8 cellular contexts compared by ENCODE assay signal in the genomic region with DNA sequence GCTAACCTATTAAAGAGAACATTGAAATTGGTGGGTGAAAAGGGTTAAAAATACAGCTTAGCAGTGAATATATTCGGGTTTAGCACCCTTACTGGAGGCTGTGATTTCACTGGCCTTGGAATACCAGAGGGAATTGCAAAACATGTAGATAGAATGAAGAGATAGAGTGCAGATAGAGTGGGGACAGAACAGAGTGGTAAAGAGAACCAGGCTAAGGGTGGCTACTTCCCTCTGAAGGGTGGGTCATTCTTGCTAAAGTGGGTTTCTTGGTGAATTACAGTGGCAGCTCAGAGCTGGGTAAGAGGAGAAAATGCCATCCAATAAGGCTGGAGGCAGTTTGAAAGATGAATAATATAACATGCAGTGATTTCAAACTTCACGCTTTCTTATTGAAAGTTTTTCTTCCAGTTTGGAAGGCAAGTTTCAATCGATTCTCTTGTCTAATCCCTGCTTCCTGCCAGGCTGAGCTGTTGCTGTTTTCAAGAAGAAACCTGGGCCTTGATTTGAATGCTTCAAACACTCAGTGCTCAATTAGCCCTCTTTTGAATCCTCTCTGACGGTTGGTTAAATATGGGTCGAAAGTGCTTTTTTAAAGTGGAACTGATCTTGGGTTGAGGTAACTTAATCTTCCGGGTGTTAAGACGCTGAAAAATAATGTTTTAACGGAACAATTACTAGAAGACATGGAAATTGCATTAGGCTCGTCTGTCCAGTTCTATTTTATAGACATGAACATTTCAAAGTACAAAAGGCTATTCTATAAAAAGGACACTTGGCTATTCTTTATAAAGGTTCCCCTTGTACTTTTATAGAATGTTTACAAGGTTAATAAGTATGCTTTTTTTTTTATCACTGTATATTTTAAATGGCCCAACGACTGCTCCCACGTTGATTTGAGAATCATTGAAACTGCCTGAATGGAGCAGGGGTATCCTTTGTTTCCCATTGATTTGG.
DNase-seq lines count a peak whose midpoint lies in the region; ATAC-seq and TF ChIP-seq lines count a peak whose summit lies in the region.

No MANE protein-coding gene starts in this region.

- H3K27me3 Mint-ChIP-seq in HFFc6 (ENCODE audit: insufficient read depth): peaks cover 1% of the 10 kb centered on the region; the same call in 1 of the 2 replicates

- H3K9me3 Mint-ChIP-seq in HFFc6: no peaks in the 10 kb centered on the region

- no TSS peak for BruUV-seq in Panc1 (replicated peaks; lab: Mats Ljungman, UMichigan)

- POLR2A ChIA-PET in Panc1 (lab: Charles Lee): interaction anchor here (0.5 to 2.0 kb wide), 5 partner anchors 12 to 73 kb away, joined by 3 to 9 read pairs (median 5); no protein-coding TSS in a partner anchor

- no peaks in the 10 kb centered on the region for H3K36me3 Mint-ChIP-seq in HFFc6 (ENCODE audit: low read depth)

- peak overlapping the region; percentile 98 for H3K27ac ChIP-seq in Panc1 (ENCODE audit: low read length)
- H3K27ac ChIP-seq in fibroblast of lung (ENCODE audit: insufficient read depth, low read length): peak overlapping the region; percentile 50

- H3K9ac ChIP-seq in fibroblast of lung (ENCODE audit: insufficient read depth, low read length): no peak overlapping the region

- peak; percentile 27 for ATAC-seq in Panc1
- ATAC-seq in sciatic nerve: peak; percentile 64

- H4K20me1 ChIP-seq in fibroblast of lung (ENCODE audit: control insufficient read depth, extremely low read depth, insufficient read depth, low read length): no peaks in the 10 kb centered on the region

- TF ChIP-seq CTCF in GM06990 (IDR thresholded peaks at IDR 0.05; ENCODE audit: insufficient read depth, low read length, poor library complexity, severe bottlenecking): no peak
- no peak for TF ChIP-seq CTCF in HFFc6 (IDR thresholded peaks at IDR 0.05)
- no peak for TF ChIP-seq CTCF in Panc1 (IDR thresholded peaks at IDR 0.05)
- no peak for TF ChIP-seq CTCF in fibroblast of lung (conservative IDR thresholded peaks at IDR 0.05 in 1 of 2, IDR thresholded peaks at IDR 0.05 in 1 of 2; ENCODE audit: low read depth in 1 of 2, low read length in 2 of 2)

- no peaks in the 10 kb centered on the region for H3K79me2 ChIP-seq in fibroblast of lung (ENCODE audit: control insufficient read depth, insufficient read depth, low read length)

- CTCF ChIA-PET in Panc1 (lab: Charles Lee): no interaction called here

- H2AFZ ChIP-seq in fibroblast of lung (ENCODE audit: low read length): peak overlapping the region; percentile 49

- H3K27me3 ChIP-seq in GM06990 (replicated peaks; ENCODE audit: control insufficient read depth, insufficient read depth, low read length) (no peaks in the 10 kb centered on the region), Panc1 (ENCODE audit: control insufficient read depth, insufficient read depth, low read length) (no peaks in the 10 kb centered on the region), fibroblast of lung (ENCODE audit: control insufficient read depth, insufficient read depth, low read length) (no peaks in the 10 kb centered on the region)

- H3K9me3 ChIP-seq in Panc1 (ENCODE audit: control insufficient read depth, insufficient read depth, low read depth, low read length) (no peaks in the 10 kb centered on the region), fibroblast of lung (ENCODE audit: control insufficient read depth, insufficient read depth, low read depth, low read length) (no peaks in the 10 kb centered on the region)

- H3K36me3 ChIP-seq in GM06990 (ENCODE audit: control insufficient read depth, insufficient read depth, low read length) (no peaks in the 10 kb centered on the region), Panc1 (ENCODE audit: control insufficient read depth, insufficient read depth, low read length) (no peaks in the 10 kb centered on the region), fibroblast of lung (ENCODE audit: control insufficient read depth, insufficient read depth, low read length) (no peaks in the 10 kb centered on the region)

- no peak overlapping the region for H3K4me3 ChIP-seq in GM06990 (replicated peaks; ENCODE audit: low read depth, low read length)
- H3K4me3 ChIP-seq in Panc1 (ENCODE audit: low read depth in 2 of 2, low read length in 2 of 2): peak overlapping the region in 1 of 2 experiments; percentile 21; a peak in 2 of 4 replicates
- no peak overlapping the region for H3K4me3 ChIP-seq in fibroblast of lung (replicated peaks in 1 of 4; ENCODE audit: control extremely low read depth in 1 of 4, insufficient read depth in 1 of 4, low read depth in 3 of 4, low read length in 4 of 4)

- intact Hi-C loops in Panc1 (cut with micrococcal nuclease; ENCODE audit: unreplicated experiment): loop anchor here (5.0 kb wide), 2 partner anchors 40 to 80 kb away; no protein-coding TSS in a partner anchor
- intact Hi-C loops in sciatic nerve (cut with DNase I): no loop called here

- H3K4me1 Mint-ChIP-seq in HFFc6 (ENCODE audit: low read depth): peaks cover 70% of the 10 kb centered on the region

- peak overlapping the region; percentile 94 for H3K27ac Mint-ChIP-seq in HFFc6

- in situ Hi-C loops in Panc1 (cut with HindIII; ENCODE audit: low pct_unique_long_range_greater_than_20kb, low sequenced_read_pairs): no loop called here

- peaks cover 81% of the 10 kb centered on the region for H3K4me1 ChIP-seq in Panc1 (ENCODE audit: control insufficient read depth, insufficient read depth, low read length)
- H3K4me1 ChIP-seq in fibroblast of lung (ENCODE audit: control insufficient read depth, extremely low read depth, insufficient read depth, low read length): peaks cover 12% of the 10 kb centered on the region

- H3K4me2 ChIP-seq in fibroblast of lung (ENCODE audit: extremely low read depth, insufficient read depth, low read length): no peak overlapping the region

- peak overlapping the region; percentile 78 for H3K4me3 Mint-ChIP-seq in HFFc6

- DNase-seq in GM06990 (ENCODE audit: extremely low read depth, insufficient read length): peak; percentile 47
- peak; percentile 29 for DNase-seq in HFFc6
- DNase-seq in Panc1 (ENCODE audit: low read depth, low spot score): no peak
- DNase-seq in fibroblast of lung (ENCODE audit: low read depth in 2 of 2): no peak
- no peak for DNase-seq in sciatic nerve (ENCODE audit: low spot score)
- no peak for DNase-seq in KG1 (lab: John Stamatoyannopoulos, UW)
- DNase-seq in iPS-NIHi11 (ENCODE audit: low spot score): no peak
- DNase-seq in stimulated activated CD8-positive, alpha-beta memory T cell treated with anti-CD3 and anti-CD28 coated beads, Interleukin-4, amount 100 ng/mL, for 48 hours: no peak

Comparison
In these comparisons a context has a peak if more than half of its experiments do, and no peak if none do; other contexts are left out.
1. DNase-seq: peak in GM06990 (single experiment) and HFFc6 (single experiment); none in Panc1 (single experiment), fibroblast of lung (0 of 2), sciatic nerve (single experiment), KG1 (single experiment), iPS-NIHi11 (single experiment) and stimulated activated CD8-positive, alpha-beta memory T cell treated with anti-CD3 and anti-CD28 coated beads, Interleukin-4, amount 100 ng/mL, for 48 hours (single experiment).